25 cellular contexts compared by ENCODE assay signal in the genomic region with DNA sequence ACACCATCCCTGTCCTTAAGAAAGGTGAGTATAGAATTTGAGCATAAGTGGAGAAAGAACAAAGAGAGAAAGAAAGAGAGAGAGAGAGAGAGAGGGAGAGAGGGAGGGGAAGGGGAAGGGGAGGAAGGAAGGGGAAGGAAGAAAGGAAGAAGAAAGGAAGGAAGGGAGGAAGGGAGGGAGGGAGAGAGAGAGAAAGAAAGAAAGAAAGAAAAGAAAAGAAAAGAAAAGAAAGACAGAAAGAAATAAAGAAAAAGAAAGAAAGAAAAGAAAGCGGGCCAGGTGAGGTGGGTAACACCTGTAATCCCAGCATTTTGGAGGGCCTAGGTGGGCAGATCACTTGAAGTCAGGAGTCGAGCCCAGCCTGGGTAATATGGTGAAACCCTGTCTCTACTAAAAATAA. TPM values are rescaled to one million over a fixed set of nuclear protein-coding genes. Genes with fewer than 3 reads are reported as not detected.
DNase-seq lines count a peak whose midpoint lies in the region; ATAC-seq, FAIRE-seq and TF ChIP-seq lines count a peak whose summit lies in the region.
"Had no signal": no experiment of that assay in that cellular context is flagged by ENCODE, and none has a peak within 500 bp of the region (broad histone marks: within the 10 kb centered on the region; RNA-seq: fewer than 3 reads in every experiment).

No MANE protein-coding gene starts in this region.

- no peaks in the 10 kb centered on the region for H3K9me3 ChIP-seq in HEK293 (ENCODE audit: control insufficient read depth, insufficient read depth, low read depth, low read length)
- H3K9me3 ChIP-seq in K562 (replicated peaks; ENCODE audit: control insufficient read depth, insufficient read depth, low read depth, low read length): no peaks in the 10 kb centered on the region
- H3K9me3 ChIP-seq: BE2C, BLaER1, Caco-2 had no signal

- no peaks in the 10 kb centered on the region for H3K79me2 ChIP-seq in K562 (ENCODE audit: control insufficient read depth, insufficient read depth, low read length)

- no peaks in the 10 kb centered on the region for H3K27me3 ChIP-seq in K562 (ENCODE audit: control insufficient read depth in 2 of 2, insufficient read depth in 2 of 2, low read length in 2 of 2)
- H3K27me3 ChIP-seq: BLaER1 had no signal

- H3K27ac Mint-ChIP-seq in dendritic cell treated with granulocyte-macrophage colony-stimulating factor and Interleukin-4, amounts not matched to agents 40 ng/mL and 50 ng/mL, for 4 days: peak overlapping the region; percentile 82
- peak overlapping the region in 1 of 2 donors; percentile 58 for H3K27ac Mint-ChIP-seq in effector memory CD8-positive, alpha-beta T cell
- H3K27ac Mint-ChIP-seq: CD4-positive, alpha-beta T cell; CD8-positive, alpha-beta T cell had no signal

- no peaks in the 10 kb centered on the region for H3K4me1 ChIP-seq in HEK293 (ENCODE audit: control insufficient read depth, insufficient read depth, low read length)
- peaks cover 18 to 28% of the 10 kb centered on the region in 2 experiments for H3K4me1 ChIP-seq in K562 (replicated peaks in 1 of 2; ENCODE audit: control insufficient read depth in 2 of 2, insufficient read depth in 2 of 2, low read length in 2 of 2)
- H3K4me1 ChIP-seq: BE2C, Caco-2 had no signal

- peaks cover 54% of the 10 kb centered on the region for H3K4me1 Mint-ChIP-seq in dendritic cell treated with granulocyte-macrophage colony-stimulating factor and Interleukin-4, amounts not matched to agents 40 ng/mL and 50 ng/mL, for 4 days (ENCODE audit: low read depth)
- peaks cover 0 to 3% of the 10 kb centered on the region in 2 donors for H3K4me1 Mint-ChIP-seq in effector memory CD8-positive, alpha-beta T cell (ENCODE audit: low read depth in 2 of 2)

- no peaks in the 10 kb centered on the region for H3K36me3 Mint-ChIP-seq in dendritic cell treated with granulocyte-macrophage colony-stimulating factor and Interleukin-4, amounts not matched to agents 40 ng/mL and 50 ng/mL, for 4 days (ENCODE audit: low read depth)
- no peaks in the 10 kb centered on the region for H3K36me3 Mint-ChIP-seq in effector memory CD8-positive, alpha-beta T cell (ENCODE audit: insufficient read depth)
- H3K36me3 Mint-ChIP-seq: CD8-positive, alpha-beta T cell had no signal

- no TSS peak for BruUV-seq in K562 (replicated peaks; lab: Mats Ljungman, UMichigan)

- H3K36me3 ChIP-seq in HEK293 (ENCODE audit: control insufficient read depth in 2 of 2, insufficient read depth in 1 of 2, low read length in 2 of 2): no peaks in the 10 kb centered on the region
- H3K36me3 ChIP-seq in K562 (ENCODE audit: control insufficient read depth, insufficient read depth, low read length): no peaks in the 10 kb centered on the region
- H3K36me3 ChIP-seq: BE2C, BLaER1 had no signal

- no peak for ATAC-seq in K562
- no peak for ATAC-seq in GM21381 (IDR thresholded peaks at IDR 0.05; ENCODE audit: unreplicated experiment)
- no peak for ATAC-seq in effector memory CD8-positive, alpha-beta T cell (replicated peaks)
- ATAC-seq: CD8-positive, alpha-beta T cell had no signal

- TF ChIP-seq POLR2A in K562 (conservative IDR thresholded peaks at IDR 0.05): no peak

- DNase-seq in K562 (ENCODE audit: extremely low read depth in 1 of 4, low spot score in 3 of 4) (no peak), NCI-H128 (lab: John Stamatoyannopoulos, UW; ENCODE audit: unreplicated experiment) (no peak), NCI-H2107 (lab: John Stamatoyannopoulos, UW) (no peak)
- DNase-seq in effector memory CD8-positive, alpha-beta T cell: no peak
- DNase-seq: 8988T; ACHN; BE2C; Caco-2; Calu3; CD4-positive, alpha-beta T cell; CD8-positive, alpha-beta T cell; DMS79 treated with DMSO at 0.1 percent for 48 hours; GF-D8 had no signal

- H3K27ac ChIP-seq in HEK293 (ENCODE audit: extremely low read depth, low read depth, low read length) (no peak overlapping the region), K562 (ENCODE audit: extremely low read depth, low read depth, low read length) (no peak overlapping the region)
- H3K27ac ChIP-seq: BLaER1, C4-2B had no signal

- WGBS in K562 (ENCODE audit: insufficient coverage, low coverage, missing lambda C conversion rate): 25% methylated on average over 1 of the region's 2 CpGs

- H3K9me3 Mint-ChIP-seq in dendritic cell treated with granulocyte-macrophage colony-stimulating factor and Interleukin-4, amounts not matched to agents 40 ng/mL and 50 ng/mL, for 4 days: no peaks in the 10 kb centered on the region
- H3K9me3 Mint-ChIP-seq in effector memory CD8-positive, alpha-beta T cell: no peaks in the 10 kb centered on the region
- H3K9me3 Mint-ChIP-seq: CD4-positive, alpha-beta T cell; CD8-positive, alpha-beta T cell had no signal

- H3K4me3 Mint-ChIP-seq in dendritic cell treated with granulocyte-macrophage colony-stimulating factor and Interleukin-4, amounts not matched to agents 40 ng/mL and 50 ng/mL, for 4 days: no peak overlapping the region
- no peak overlapping the region for H3K4me3 Mint-ChIP-seq in effector memory CD8-positive, alpha-beta T cell
- H3K4me3 Mint-ChIP-seq: CD4-positive, alpha-beta T cell; CD8-positive, alpha-beta T cell had no signal

- peaks cover 31% of the 10 kb centered on the region for H3K27me3 Mint-ChIP-seq in dendritic cell treated with granulocyte-macrophage colony-stimulating factor and Interleukin-4, amounts not matched to agents 40 ng/mL and 50 ng/mL, for 4 days
- H3K27me3 Mint-ChIP-seq in effector memory CD8-positive, alpha-beta T cell: peaks cover 20 to 34% of the 10 kb centered on the region in 2 donors
- H3K27me3 Mint-ChIP-seq: CD4-positive, alpha-beta T cell had no signal

- H3K4me2 ChIP-seq in K562 (ENCODE audit: insufficient read depth, low read length): no peak overlapping the region
- H3K4me2 ChIP-seq: BLaER1 had no signal

- no peak overlapping the region for H2AFZ ChIP-seq in K562 (ENCODE audit: low read depth, low read length)

- H3K9ac ChIP-seq in K562 (ENCODE audit: insufficient read depth in 1 of 2, low read depth in 2 of 2, low read length in 2 of 2): no peak overlapping the region
- H3K9ac ChIP-seq: BLaER1 had no signal

- no peak for FAIRE-seq in K562 (lab: Jason Lieb, UNC)
- FAIRE-seq: A204.1, D721Med, G401.6, GM12891, GM19239 had no signal

- CTCF ChIA-PET in HEK293 (lab: Yijun Ruan, JAX): interaction anchor here (0.7 kb wide), 2 partner anchors 43 to 226 kb away, joined by 3 read pairs; no protein-coding TSS in a partner anchor
- CTCF ChIA-PET in K562 (lab: Yijun Ruan, JAX; ENCODE audit: low intra/inter-chr PET ratio): no interaction called here

- no peak for TF ChIP-seq RAD21 in K562 (CRISPR knock-in tag; conservative IDR thresholded peaks at IDR 0.05 in 1 of 2, IDR thresholded peaks at IDR 0.05 in 1 of 2)

- TF ChIP-seq CTCF in HEK293 (tag by site-specific recombination; IDR thresholded peaks at IDR 0.05) (no peak), K562 (IDR thresholded peaks at IDR 0.05 in 2 of 3, conservative IDR thresholded peaks at IDR 0.05 in 1 of 3; ENCODE audit: insufficient read depth in 2 of 3, low read depth in 1 of 3, low read length in 3 of 3) (no peak)

- intact Hi-C loops in K562 (cut with micrococcal nuclease): no loop called here
- intact Hi-C loops in dendritic cell treated with granulocyte-macrophage colony-stimulating factor and Interleukin-4, amounts not matched to agents 40 ng/mL and 50 ng/mL, for 4 days (cut with micrococcal nuclease): loop anchor here (10.0 kb wide), 1 partner anchor 51 kb away; no protein-coding TSS in a partner anchor

- H3K4me3 ChIP-seq in HEK293 (ENCODE audit: low read depth, low read length) (no peak overlapping the region), K562 (no peak overlapping the region)
- H3K4me3 ChIP-seq: BLaER1 had no signal

- in situ Hi-C loops in K562 (cut with MboI): no loop called here

- H3K9me1 ChIP-seq in K562 (ENCODE audit: control insufficient read depth, insufficient read depth, low read length): no peaks in the 10 kb centered on the region

- H4K20me1 ChIP-seq in K562 (replicated peaks; ENCODE audit: control insufficient read depth, insufficient read depth, low read length): no peaks in the 10 kb centered on the region
- H4K20me1 ChIP-seq: BLaER1 had no signal

- POLR2A ChIA-PET in HEK293 (lab: Yijun Ruan, JAX) (no interaction called here), K562 (lab: Yijun Ruan, JAX) (no interaction called here)

- TF ChIP-seq EP300 in K562 (IDR thresholded peaks at IDR 0.05; ENCODE audit: low read length): no peak

RNA-seq across cellular contexts. Expression of gene CCL24, which starts 19.9 kb away (rescaled TPM):
- 2.5 TPM in 1 of 2 replicates, not detected in the other for total RNA-seq in K562 (2011; cell fraction: chromatin; rRNA removed; ENCODE audit: low replicate concordance)
- total RNA-seq in K562 (2011; cell fraction: nucleolus; rRNA removed): 2.9 and 3.2 TPM in 2 replicates
- total RNA-seq in K562 (2011; cell fraction: nucleoplasm; rRNA removed): 2.6 TPM in 1 of 2 replicates, not detected in the other
- 0.45 and 1.0 TPM in 2 replicates for total RNA-seq in K562 (2014; rRNA removed)
- total RNA-seq in K562 (2014; rRNA removed; fragmentation: Illumina TruSeq; extraction: Trizol): 0.38 and 0.58 TPM in 2 replicates
- 1.8 TPM in 2 replicates for total RNA-seq in K562 (2015; rRNA removed; fragmentation: Illumina TruSeq; extraction: Trizol)
- 0.45 and 0.80 TPM in 2 replicates for total RNA-seq in K562 (2021)
- polyA plus RNA-seq in K562 (2011; rRNA removed): 1.1 and 3.6 TPM in 2 replicates
- 1.7 and 10.5 TPM in 2 replicates for polyA plus RNA-seq in K562 (2011; cell fraction: cytosol; rRNA removed)
- polyA plus RNA-seq in K562 (2011; cell fraction: nucleus; rRNA removed): 2.2 TPM in 1 of 2 replicates, not detected in the other
- 0.92 and 1.1 TPM in 2 replicates for polyA plus RNA-seq in K562 (2012)
- 1.0 TPM in 2 replicates for polyA plus RNA-seq in K562 (2014; fragmentation: Illumina TruSeq; extraction: Trizol)
- polyA plus RNA-seq in K562 (2014; fragmentation: Nextera tagmentation; extraction: Ambion mirVana): under 1 TPM in 1 of 2 experiments, not detected in 1; 0.85 TPM
- 0.77 and 1.3 TPM in 2 replicates for polyA plus RNA-seq in K562 (2014; rRNA removed)
- 0.42 and 2.8 TPM in 2 replicates for polyA minus RNA-seq in K562 (2011; rRNA and poly(A)+ RNA removed)
- not detected in 2 replicates for polyA minus RNA-seq in K562 (2011; cell fraction: cytosol; rRNA and poly(A)+ RNA removed)
- polyA minus RNA-seq in K562 (2011; cell fraction: nucleus; rRNA and poly(A)+ RNA removed): not detected in 2 replicates
- total RNA-seq: A673; Caco-2; CD4-positive, alpha-beta T cell; CD8-positive, alpha-beta T cell had no signal
- polyA plus RNA-seq: AG04450 had no signal

RNA-seq across cellular contexts. Expression of gene CCL26, which starts 21.7 kb away (rescaled TPM):
- total RNA-seq in K562 (2011; cell fraction: chromatin; rRNA removed; ENCODE audit: low replicate concordance): 1.6 TPM in 1 of 2 replicates, not detected in the other
- 1.3 and 3.2 TPM in 2 replicates for total RNA-seq in K562 (2011; cell fraction: nucleolus; rRNA removed)
- total RNA-seq in K562 (2011; cell fraction: nucleoplasm; rRNA removed): 3.0 TPM in 1 of 2 replicates, not detected in the other
- 3.0 and 9.1 TPM in 2 replicates for total RNA-seq in K562 (2014; rRNA removed)
- 5.9 and 8.9 TPM in 2 replicates for total RNA-seq in K562 (2014; rRNA removed; fragmentation: Illumina TruSeq; extraction: Trizol)
- 8.2 and 9.1 TPM in 2 replicates for total RNA-seq in K562 (2015; rRNA removed; fragmentation: Illumina TruSeq; extraction: Trizol)
- total RNA-seq in K562 (2021): 8.1 and 8.4 TPM in 2 replicates
- 1.3 and 2.3 TPM in 2 replicates for polyA plus RNA-seq in K562 (2011; rRNA removed)
- 0.91 and 3.8 TPM in 2 replicates for polyA plus RNA-seq in K562 (2011; cell fraction: cytosol; rRNA removed)
- polyA plus RNA-seq in K562 (2011; cell fraction: nucleus; rRNA removed): 1.4 TPM in 1 of 2 replicates, not detected in the other
- 1.5 and 7.1 TPM in 2 replicates for polyA plus RNA-seq in K562 (2012)
- 5.5 and 7.2 TPM in 2 replicates for polyA plus RNA-seq in K562 (2014; fragmentation: Illumina TruSeq; extraction: Trizol)
- 10 to 100 TPM; 21.8 to 26.8 TPM for polyA plus RNA-seq in K562 (2014; fragmentation: Nextera tagmentation; extraction: Ambion mirVana)
- 4.9 and 7.1 TPM in 2 replicates for polyA plus RNA-seq in K562 (2014; rRNA removed)
- polyA minus RNA-seq in K562 (2011; rRNA and poly(A)+ RNA removed): 1.8 TPM in 1 of 2 replicates, not detected in the other
- not detected in 2 replicates for polyA minus RNA-seq in K562 (2011; cell fraction: cytosol; rRNA and poly(A)+ RNA removed)
- polyA minus RNA-seq in K562 (2011; cell fraction: nucleus; rRNA and poly(A)+ RNA removed): not detected in 2 replicates
- total RNA-seq: Caco-2; Calu3; CD4-positive, alpha-beta T cell; CD8-positive, alpha-beta T cell had no signal
- polyA plus RNA-seq: AG04450 had no signal

RNA-seq across cellular contexts. Expression of gene HIP1, which starts 54.9 kb away (rescaled TPM):
- 47.3 and 47.4 TPM in 2 replicates for total RNA-seq in K562 (2011; cell fraction: chromatin; rRNA removed; ENCODE audit: low replicate concordance)
- 26.8 and 28.3 TPM in 2 replicates for total RNA-seq in K562 (2011; cell fraction: nucleolus; rRNA removed)
- 37.8 and 39.5 TPM in 2 replicates for total RNA-seq in K562 (2011; cell fraction: nucleoplasm; rRNA removed)
- 5.8 and 9.1 TPM in 2 replicates for total RNA-seq in K562 (2014; rRNA removed)
- total RNA-seq in K562 (2014; rRNA removed; fragmentation: Illumina TruSeq; extraction: Trizol): 7.7 and 8.3 TPM in 2 replicates
- total RNA-seq in K562 (2015; rRNA removed; fragmentation: Illumina TruSeq; extraction: Trizol): 9.5 and 10.4 TPM in 2 replicates
- total RNA-seq in K562 (2021): 13.7 and 14.3 TPM in 2 replicates
- polyA plus RNA-seq in K562 (2011; rRNA removed): 8.5 and 12.3 TPM in 2 replicates
- 10.5 and 17.5 TPM in 2 replicates for polyA plus RNA-seq in K562 (2011; cell fraction: cytosol; rRNA removed)
- polyA plus RNA-seq in K562 (2011; cell fraction: nucleus; rRNA removed): 5.7 and 6.4 TPM in 2 replicates
- polyA plus RNA-seq in K562 (2012): 9.7 and 26.7 TPM in 2 replicates
- 11.8 and 12.1 TPM in 2 replicates for polyA plus RNA-seq in K562 (2014; fragmentation: Illumina TruSeq; extraction: Trizol)
- polyA plus RNA-seq in K562 (2014; fragmentation: Nextera tagmentation; extraction: Ambion mirVana): 1 to 10 TPM; 2.4 to 2.6 TPM
- 8.4 and 9.5 TPM in 2 replicates for polyA plus RNA-seq in K562 (2014; rRNA removed)
- 15.6 and 28.2 TPM in 2 replicates for polyA minus RNA-seq in K562 (2011; rRNA and poly(A)+ RNA removed)
- 11.2 and 13.2 TPM in 2 replicates for polyA minus RNA-seq in K562 (2011; cell fraction: cytosol; rRNA and poly(A)+ RNA removed)
- 3.8 and 5.5 TPM in 2 replicates for polyA minus RNA-seq in K562 (2011; cell fraction: nucleus; rRNA and poly(A)+ RNA removed)
